In the genomic region with DNA sequence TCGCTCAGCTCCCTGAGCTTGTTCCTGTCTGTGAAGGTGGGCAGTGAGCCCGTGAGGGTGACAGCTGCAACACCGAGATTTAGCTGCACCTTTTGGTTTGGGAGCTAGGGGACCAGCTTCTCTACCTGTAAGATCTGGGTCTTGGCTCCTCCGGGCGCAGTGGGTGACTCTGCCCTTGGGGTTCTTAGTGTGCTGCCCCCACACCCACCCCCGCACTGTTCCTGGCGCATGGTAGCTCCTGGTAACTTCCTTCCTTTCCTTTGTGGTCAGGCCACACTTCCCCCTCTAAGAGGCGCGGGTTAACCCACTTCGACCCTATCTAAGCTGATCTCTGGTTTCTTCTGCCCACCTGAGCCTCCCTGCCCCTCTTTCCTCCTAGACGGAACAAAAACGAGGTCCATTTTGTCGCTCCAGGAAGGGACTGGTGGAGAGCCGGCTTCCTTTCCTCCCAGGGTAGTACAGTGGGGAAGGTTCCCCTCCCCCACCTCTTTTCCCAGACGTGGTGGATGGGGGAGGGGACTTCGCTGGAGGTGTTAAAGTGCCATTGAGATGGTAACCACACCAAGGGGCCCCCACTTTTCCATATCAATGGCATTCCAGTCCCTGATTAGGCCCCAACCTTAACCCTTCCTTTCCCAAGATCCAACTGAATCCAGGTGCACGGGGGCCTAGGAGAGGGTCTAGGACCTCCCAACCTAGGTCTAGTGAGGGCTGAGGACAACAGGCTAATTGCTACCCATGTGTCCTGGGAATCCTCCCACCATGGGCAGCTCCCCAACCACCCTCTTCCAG, we compare ENCODE assay signal across 1 cellular context.
TF ChIP-seq lines count a peak whose summit lies in the region.

No MANE protein-coding gene starts in this region.

TF ChIP-seq in GM23338, 12 proteins besides CTCF, POLR2A, EP300 and RAD21 (continued from another document):
- TF ChIP-seq, protein P1, sequence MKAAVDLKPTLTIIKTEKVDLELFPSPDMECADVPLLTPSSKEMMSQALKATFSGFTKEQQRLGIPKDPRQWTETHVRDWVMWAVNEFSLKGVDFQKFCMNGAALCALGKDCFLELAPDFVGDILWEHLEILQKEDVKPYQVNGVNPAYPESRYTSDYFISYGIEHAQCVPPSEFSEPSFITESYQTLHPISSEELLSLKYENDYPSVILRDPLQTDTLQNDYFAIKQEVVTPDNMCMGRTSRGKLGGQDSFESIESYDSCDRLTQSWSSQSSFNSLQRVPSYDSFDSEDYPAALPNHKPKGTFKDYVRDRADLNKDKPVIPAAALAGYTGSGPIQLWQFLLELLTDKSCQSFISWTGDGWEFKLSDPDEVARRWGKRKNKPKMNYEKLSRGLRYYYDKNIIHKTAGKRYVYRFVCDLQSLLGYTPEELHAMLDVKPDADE (IDR thresholded peaks at IDR 0.05), result peak; percentile 73
- TF ChIP-seq EZH2 (IDR thresholded peaks at IDR 0.05; ENCODE audit: low read depth, unreplicated experiment) (no peak), NANOG (IDR thresholded peaks at IDR 0.05; ENCODE audit: borderline replicate concordance) (peak; percentile 90), ZNF462 (CRISPR knock-in tag; IDR thresholded peaks at IDR 0.05) (no peak), ZNF331 (CRISPR knock-in tag; IDR thresholded peaks at IDR 0.05; ENCODE audit: low read depth) (0 out of 2 replicates have a peak, but pooled peaks have one; percentile 31), ZNF114 (CRISPR knock-in tag; IDR thresholded peaks at IDR 0.05) (peak; percentile 91; the same call in 1 of the 2 replicates), JUNB (IDR thresholded peaks at IDR 0.05; ENCODE audit: unreplicated experiment) (no peak), REST (IDR thresholded peaks at IDR 0.05; ENCODE audit: unreplicated experiment) (peak; percentile 36), EZH2phosphoT487 (IDR thresholded peaks at IDR 0.05; ENCODE audit: unreplicated experiment) (no peak), STAT1 (IDR thresholded peaks at IDR 0.05; ENCODE audit: unreplicated experiment) (no peak)
